In the genomic region with DNA sequence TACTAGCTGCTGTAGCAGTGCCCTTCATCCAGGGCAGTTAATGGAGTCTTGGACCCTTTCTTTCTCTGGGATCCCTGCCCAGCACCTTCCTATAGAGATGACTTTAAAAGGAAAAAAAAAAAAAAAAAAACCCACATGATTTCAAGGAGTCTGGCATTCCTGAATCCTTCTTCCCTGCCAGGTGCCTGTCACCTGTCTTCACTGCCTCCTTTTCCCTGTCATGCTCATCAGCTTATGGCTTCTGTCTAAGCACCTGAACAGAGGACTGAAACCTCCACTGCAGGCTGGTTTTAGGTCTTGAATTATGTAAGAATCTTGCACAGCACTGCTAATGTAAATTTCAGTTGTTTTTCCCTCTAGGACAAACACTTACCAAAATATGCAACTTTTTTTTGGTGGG, we compare ENCODE assay signal across 22 cellular contexts. TPM values are rescaled to one million over a fixed set of nuclear protein-coding genes. Genes with fewer than 3 reads are reported as not detected.
DNase-seq lines count a peak whose midpoint lies in the region; ATAC-seq, FAIRE-seq and TF ChIP-seq lines count a peak whose summit lies in the region.
"Had no signal": no experiment of that assay in that cellular context is flagged by ENCODE, and none has a peak within 500 bp of the region (broad histone marks: within the 10 kb centered on the region; RNA-seq: fewer than 3 reads in every experiment).

No MANE protein-coding gene starts in this region.

- FAIRE-seq in K562 (lab: Jason Lieb, UNC): no peak

- in situ Hi-C loops in K562 (cut with MboI): no loop called here

- TF ChIP-seq CTCF in OCI-LY7 (conservative IDR thresholded peaks at IDR 0.05; ENCODE audit: low read length): no peak
- no peak for TF ChIP-seq CTCF in K562 (IDR thresholded peaks at IDR 0.05 in 2 of 3, conservative IDR thresholded peaks at IDR 0.05 in 1 of 3; ENCODE audit: insufficient read depth in 2 of 3, low read depth in 1 of 3, low read length in 3 of 3)
- no peak for TF ChIP-seq CTCF in neutrophil (IDR thresholded peaks at IDR 0.05)
- TF ChIP-seq CTCF in GM10248 (IDR thresholded peaks at IDR 0.05; ENCODE audit: control extremely low read depth, extremely low read depth, low read depth, missing control alignments): no peak

- H3K4me1 Mint-ChIP-seq in activated naive CD4-positive, alpha-beta T cell treated with anti-CD3 and anti-CD28 coated beads, Interleukin-2, amount 10 ng/mL, durations not matched to agents 7 days and 5 days: peaks cover 9% of the 10 kb centered on the region

- no peaks in the 10 kb centered on the region for H3K27me3 ChIP-seq in K562 (ENCODE audit: control insufficient read depth in 2 of 2, insufficient read depth in 2 of 2, low read length in 2 of 2)
- H3K27me3 ChIP-seq in neutrophil: no peaks in the 10 kb centered on the region
- no peaks in the 10 kb centered on the region for H3K27me3 ChIP-seq in effector memory CD4-positive, alpha-beta T cell (replicated peaks; ENCODE audit: control insufficient read depth, insufficient read depth, low read length, poor library complexity, severe bottlenecking)
- H3K27me3 ChIP-seq: brain microvascular endothelial cell, transverse colon had no signal

- no peak for TF ChIP-seq RAD21 in K562 (CRISPR knock-in tag; conservative IDR thresholded peaks at IDR 0.05 in 1 of 2, IDR thresholded peaks at IDR 0.05 in 1 of 2)

- no peak overlapping the region for H3K9ac ChIP-seq in K562 (ENCODE audit: insufficient read depth in 1 of 2, low read depth in 2 of 2, low read length in 2 of 2)

- H3K27ac ChIP-seq in OCI-LY7 (ENCODE audit: low read depth, low read length, poor library complexity, severe bottlenecking): no peak overlapping the region
- H3K27ac ChIP-seq in K562 (ENCODE audit: extremely low read depth, low read depth, low read length): no peak overlapping the region
- peak overlapping the region; percentile 77 for H3K27ac ChIP-seq in neutrophil
- H3K27ac ChIP-seq in effector memory CD4-positive, alpha-beta T cell (ENCODE audit: insufficient read depth, low read length, poor library complexity, severe bottlenecking): no peak overlapping the region
- H3K27ac ChIP-seq: brain microvascular endothelial cell, RWPE1, transverse colon had no signal

- no peaks in the 10 kb centered on the region for H3K9me3 Mint-ChIP-seq in activated naive CD4-positive, alpha-beta T cell treated with anti-CD3 and anti-CD28 coated beads, Interleukin-2, amount 10 ng/mL, durations not matched to agents 7 days and 5 days
- H3K9me3 Mint-ChIP-seq: stimulated activated naive CD8-positive, alpha-beta T cell treated with anti-CD3 and anti-CD28 coated beads, Interleukin-15, amount 100 ng/mL, for 72 hours had no signal

- intact Hi-C loops in OCI-LY7 (cut with micrococcal nuclease; ENCODE audit: unreplicated experiment) (no loop called here), K562 (cut with micrococcal nuclease) (no loop called here)

- POLR2A ChIA-PET in OCI-LY7 (lab: Charles Lee) (no interaction called here), K562 (lab: Yijun Ruan, JAX) (interaction anchor here (0.9 to 7.0 kb wide), 3 partner anchors 10 to 25 kb away, joined by 3 to 64 read pairs (median 8); no protein-coding TSS in a partner anchor), GM10248 (lab: Yijun Ruan, JAX) (interaction anchor here (0.7 kb wide), 1 partner anchor 263 kb away, joined by 3 read pairs; no protein-coding TSS in a partner anchor)

- H3K9me3 ChIP-seq in OCI-LY7 (ENCODE audit: low read length): no peaks in the 10 kb centered on the region
- H3K9me3 ChIP-seq in K562 (replicated peaks; ENCODE audit: control insufficient read depth, insufficient read depth, low read depth, low read length): no peaks in the 10 kb centered on the region
- H3K9me3 ChIP-seq in neutrophil: no peaks in the 10 kb centered on the region
- H3K9me3 ChIP-seq in effector memory CD4-positive, alpha-beta T cell (ENCODE audit: control insufficient read depth, low read length): no peaks in the 10 kb centered on the region
- H3K9me3 ChIP-seq: transverse colon had no signal

- no peak overlapping the region for H3K4me3 Mint-ChIP-seq in activated naive CD4-positive, alpha-beta T cell treated with anti-CD3 and anti-CD28 coated beads, Interleukin-2, amount 10 ng/mL, durations not matched to agents 7 days and 5 days
- H3K4me3 Mint-ChIP-seq: stimulated activated naive CD8-positive, alpha-beta T cell treated with anti-CD3 and anti-CD28 coated beads, Interleukin-15, amount 100 ng/mL, for 72 hours had no signal

- H3K27ac Mint-ChIP-seq in activated naive CD4-positive, alpha-beta T cell treated with anti-CD3 and anti-CD28 coated beads, Interleukin-2, amount 10 ng/mL, durations not matched to agents 7 days and 5 days: peak overlapping the region; percentile 80

- BruUV-seq in OCI-LY7 (replicated peaks; lab: Mats Ljungman, UMichigan): TSS peak; percentile 81
- TSS peak; percentile 58 for BruUV-seq in K562 (replicated peaks; lab: Mats Ljungman, UMichigan)

- H2AFZ ChIP-seq in OCI-LY7 (ENCODE audit: low read length) (no peak overlapping the region), K562 (ENCODE audit: low read depth, low read length) (no peak overlapping the region)

- DNase-seq in activated naive CD4-positive, alpha-beta T cell treated with anti-CD3 and anti-CD28 coated beads, Interleukin-2, amount 10 ng/mL, durations not matched to agents 7 days and 5 days: no peak
- DNase-seq in activated naive CD4-positive, alpha-beta T cell treated with anti-CD3 and anti-CD28 coated beads, Interleukin-2, amount 50 U/mL, for 16 hours: no peak
- no peak for DNase-seq in OCI-LY7 (ENCODE audit: low spot score)
- DNase-seq in K562 (ENCODE audit: extremely low read depth in 1 of 4, low spot score in 3 of 4): no peak
- DNase-seq in effector memory CD4-positive, alpha-beta T cell: no peak
- DNase-seq in GM10248 (ENCODE audit: extremely low spot score): no peak
- no peak for DNase-seq in NCI-H1048 (lab: John Stamatoyannopoulos, UW)
- DNase-seq: brain microvascular endothelial cell; COR-L47; cortex of kidney; HCEC 1CT; Karpas-422; left ventricle myocardium superior; NCI-H1092; NCI-H2107; NCI-H524; stimulated activated CD4-positive, alpha-beta T cell treated with anti-CD3 and anti-CD28 coated beads, Interleukin-4, amount 100 ng/mL, for 1 hour; stimulated activated naive CD8-positive, alpha-beta T cell treated with anti-CD3 and anti-CD28 coated beads, Interleukin-15, amount 100 ng/mL, for 72 hours; transverse colon had no signal

- H3K4me1 ChIP-seq in OCI-LY7 (ENCODE audit: insufficient read depth, low read length, poor library complexity, severe bottlenecking) (no peaks in the 10 kb centered on the region), K562 (replicated peaks in 1 of 2; ENCODE audit: control insufficient read depth in 2 of 2, insufficient read depth in 2 of 2, low read length in 2 of 2) (peaks cover 0 to 12% of the 10 kb centered on the region in 2 experiments; a peak in 3 of 5 replicates), neutrophil (ENCODE audit: control insufficient read depth in 1 of 2, insufficient read depth in 1 of 2, low read depth in 1 of 2, low read length in 1 of 2) (peaks cover 65 to 68% of the 10 kb centered on the region in 2 experiments)
- no peaks in the 10 kb centered on the region for H3K4me1 ChIP-seq in effector memory CD4-positive, alpha-beta T cell (ENCODE audit: control insufficient read depth, insufficient read depth, low read length, poor library complexity, severe bottlenecking)

- no peak for ATAC-seq in K562
- ATAC-seq: left ventricle myocardium superior; stimulated activated naive CD8-positive, alpha-beta T cell treated with anti-CD3 and anti-CD28 coated beads, Interleukin-15, amount 100 ng/mL, for 72 hours had no signal

- H4K20me1 ChIP-seq in OCI-LY7 (ENCODE audit: insufficient read depth, low read length) (no peaks in the 10 kb centered on the region), K562 (replicated peaks; ENCODE audit: control insufficient read depth, insufficient read depth, low read length) (no peaks in the 10 kb centered on the region)

- peaks cover 96% of the 10 kb centered on the region for H3K36me3 ChIP-seq in OCI-LY7 (ENCODE audit: insufficient read depth, low read length)
- peaks cover 88% of the 10 kb centered on the region for H3K36me3 ChIP-seq in K562 (ENCODE audit: control insufficient read depth, insufficient read depth, low read length)
- peaks cover 93% of the 10 kb centered on the region for H3K36me3 ChIP-seq in neutrophil
- peaks cover 73% of the 10 kb centered on the region for H3K36me3 ChIP-seq in effector memory CD4-positive, alpha-beta T cell (ENCODE audit: control insufficient read depth, insufficient read depth, low read length)

- H3K4me3 ChIP-seq in OCI-LY7 (ENCODE audit: low read depth, low read length, poor library complexity, severe bottlenecking) (no peak overlapping the region), K562 (no peak overlapping the region), neutrophil (ENCODE audit: low read depth in 1 of 2, low read length in 1 of 2) (no peak overlapping the region)
- no peak overlapping the region for H3K4me3 ChIP-seq in effector memory CD4-positive, alpha-beta T cell (ENCODE audit: insufficient read depth, low read depth, low read length, poor library complexity, severe bottlenecking)
- H3K4me3 ChIP-seq: smooth muscle cell, transverse colon had no signal

- CTCF ChIA-PET in activated naive CD4-positive, alpha-beta T cell treated with anti-CD3 and anti-CD28 coated beads, Interleukin-2, amount 10 ng/mL, durations not matched to agents 7 days and 5 days (lab: Charles Lee): no interaction called here
- CTCF ChIA-PET in OCI-LY7 (lab: Charles Lee; ENCODE audit: unreplicated experiment): no interaction called here
- CTCF ChIA-PET in K562 (lab: Yijun Ruan, JAX; ENCODE audit: low intra/inter-chr PET ratio): no interaction called here
- CTCF ChIA-PET in GM10248 (lab: Yijun Ruan, JAX): interaction anchor here (1.6 to 20.6 kb wide), 4 partner anchors 12 to 267 kb away, joined by 3 to 262 read pairs (median 28); no protein-coding TSS in a partner anchor

- TF ChIP-seq POLR2A in K562 (conservative IDR thresholded peaks at IDR 0.05): no peak

- peaks cover 66% of the 10 kb centered on the region for H3K36me3 Mint-ChIP-seq in activated naive CD4-positive, alpha-beta T cell treated with anti-CD3 and anti-CD28 coated beads, Interleukin-2, amount 10 ng/mL, durations not matched to agents 7 days and 5 days

- no peaks in the 10 kb centered on the region for H3K79me2 ChIP-seq in OCI-LY7 (ENCODE audit: insufficient read depth, low read depth, low read length)
- H3K79me2 ChIP-seq in K562 (ENCODE audit: control insufficient read depth, insufficient read depth, low read length): no peaks in the 10 kb centered on the region

- H3K4me2 ChIP-seq in OCI-LY7 (ENCODE audit: low read length) (no peak overlapping the region), K562 (ENCODE audit: insufficient read depth, low read length) (no peak overlapping the region)
- H3K4me2 ChIP-seq: smooth muscle cell had no signal

- no peaks in the 10 kb centered on the region for H3K27me3 Mint-ChIP-seq in activated naive CD4-positive, alpha-beta T cell treated with anti-CD3 and anti-CD28 coated beads, Interleukin-2, amount 10 ng/mL, durations not matched to agents 7 days and 5 days
- H3K27me3 Mint-ChIP-seq: stimulated activated naive CD8-positive, alpha-beta T cell treated with anti-CD3 and anti-CD28 coated beads, Interleukin-15, amount 100 ng/mL, for 72 hours had no signal

- no peaks in the 10 kb centered on the region for H3K9me2 ChIP-seq in OCI-LY7 (ENCODE audit: insufficient read depth, low read length)

- no peak for TF ChIP-seq EP300 in K562 (IDR thresholded peaks at IDR 0.05; ENCODE audit: low read length)

- no peaks in the 10 kb centered on the region for H3K9me1 ChIP-seq in K562 (ENCODE audit: control insufficient read depth, insufficient read depth, low read length)

RNA-seq across cellular contexts. Expression of gene PPT1, which starts 24.9 kb away (rescaled TPM):
- 49.7 and 55.9 TPM in 2 replicates for total RNA-seq in OCI-LY7 (2014; rRNA removed; shearing (Covaris generic))
- total RNA-seq in OCI-LY7 (2022): 66.5 and 75.4 TPM in 2 replicates
- 49.5 and 58.1 TPM in 2 replicates for total RNA-seq in K562 (2011; cell fraction: chromatin; rRNA removed; ENCODE audit: low replicate concordance)
- total RNA-seq in K562 (2011; cell fraction: nucleolus; rRNA removed): 88.6 and 90.7 TPM in 2 replicates
- total RNA-seq in K562 (2011; cell fraction: nucleoplasm; rRNA removed): 115 and 166 TPM in 2 replicates
- 72.2 and 83.6 TPM in 2 replicates for total RNA-seq in K562 (2014; rRNA removed)
- total RNA-seq in K562 (2014; rRNA removed; fragmentation: Illumina TruSeq; extraction: Trizol): 131 and 149 TPM in 2 replicates
- total RNA-seq in K562 (2015; rRNA removed; fragmentation: Illumina TruSeq; extraction: Trizol): 143 and 151 TPM in 2 replicates
- 106 and 108 TPM in 2 replicates for total RNA-seq in K562 (2021)
- polyA plus RNA-seq in K562 (2011; rRNA removed): 115 and 145 TPM in 2 replicates
- 69.3 and 74.9 TPM in 2 replicates for polyA plus RNA-seq in K562 (2011; cell fraction: cytosol; rRNA removed)
- polyA plus RNA-seq in K562 (2011; cell fraction: nucleus; rRNA removed): 35.7 and 37.4 TPM in 2 replicates
- polyA plus RNA-seq in K562 (2012): 106 and 119 TPM in 2 replicates
- 215 and 230 TPM in 2 replicates for polyA plus RNA-seq in K562 (2014; fragmentation: Illumina TruSeq; extraction: Trizol)
- 100 to 1,000 TPM; 197 to 285 TPM for polyA plus RNA-seq in K562 (2014; fragmentation: Nextera tagmentation; extraction: Ambion mirVana)
- polyA plus RNA-seq in K562 (2014; rRNA removed): 78.7 and 90.5 TPM in 2 replicates
- 101 and 103 TPM in 2 replicates for polyA minus RNA-seq in K562 (2011; rRNA and poly(A)+ RNA removed)
- 40.2 and 70.7 TPM in 2 replicates for polyA minus RNA-seq in K562 (2011; cell fraction: cytosol; rRNA and poly(A)+ RNA removed)
- polyA minus RNA-seq in K562 (2011; cell fraction: nucleus; rRNA and poly(A)+ RNA removed): 5.7 and 10.7 TPM in 2 replicates

RNA-seq across cellular contexts. Expression of gene CAP1, which starts 31.6 kb away (rescaled TPM):
- total RNA-seq in OCI-LY7 (2014; rRNA removed; shearing (Covaris generic)): 184 and 193 TPM in 2 replicates
- total RNA-seq in OCI-LY7 (2022): 276 and 296 TPM in 2 replicates
- 173 and 189 TPM in 2 replicates for total RNA-seq in K562 (2011; cell fraction: chromatin; rRNA removed; ENCODE audit: low replicate concordance)
- total RNA-seq in K562 (2011; cell fraction: nucleolus; rRNA removed): 98.9 and 116 TPM in 2 replicates
- 132 and 136 TPM in 2 replicates for total RNA-seq in K562 (2011; cell fraction: nucleoplasm; rRNA removed)
- total RNA-seq in K562 (2014; rRNA removed): 230 and 251 TPM in 2 replicates
- total RNA-seq in K562 (2014; rRNA removed; fragmentation: Illumina TruSeq; extraction: Trizol): 271 and 311 TPM in 2 replicates
- 270 and 271 TPM in 2 replicates for total RNA-seq in K562 (2015; rRNA removed; fragmentation: Illumina TruSeq; extraction: Trizol)
- total RNA-seq in K562 (2021): 322 and 339 TPM in 2 replicates
- 485 and 488 TPM in 2 replicates for polyA plus RNA-seq in K562 (2011; rRNA removed)
- 203 and 329 TPM in 2 replicates for polyA plus RNA-seq in K562 (2011; cell fraction: cytosol; rRNA removed)
- 186 and 410 TPM in 2 replicates for polyA plus RNA-seq in K562 (2011; cell fraction: nucleus; rRNA removed)
- 338 and 462 TPM in 2 replicates for polyA plus RNA-seq in K562 (2012)
- polyA plus RNA-seq in K562 (2014; fragmentation: Illumina TruSeq; extraction: Trizol): 310 and 337 TPM in 2 replicates
- 100 to 1,000 TPM; 281 to 658 TPM for polyA plus RNA-seq in K562 (2014; fragmentation: Nextera tagmentation; extraction: Ambion mirVana)
- 269 and 277 TPM in 2 replicates for polyA plus RNA-seq in K562 (2014; rRNA removed)
- 462 and 519 TPM in 2 replicates for polyA minus RNA-seq in K562 (2011; rRNA and poly(A)+ RNA removed)
- 151 and 156 TPM in 2 replicates for polyA minus RNA-seq in K562 (2011; cell fraction: cytosol; rRNA and poly(A)+ RNA removed)
- polyA minus RNA-seq in K562 (2011; cell fraction: nucleus; rRNA and poly(A)+ RNA removed): 47.5 and 121 TPM in 2 replicates
